ENCODE assay signal across 16 cellular contexts in the genomic region with DNA sequence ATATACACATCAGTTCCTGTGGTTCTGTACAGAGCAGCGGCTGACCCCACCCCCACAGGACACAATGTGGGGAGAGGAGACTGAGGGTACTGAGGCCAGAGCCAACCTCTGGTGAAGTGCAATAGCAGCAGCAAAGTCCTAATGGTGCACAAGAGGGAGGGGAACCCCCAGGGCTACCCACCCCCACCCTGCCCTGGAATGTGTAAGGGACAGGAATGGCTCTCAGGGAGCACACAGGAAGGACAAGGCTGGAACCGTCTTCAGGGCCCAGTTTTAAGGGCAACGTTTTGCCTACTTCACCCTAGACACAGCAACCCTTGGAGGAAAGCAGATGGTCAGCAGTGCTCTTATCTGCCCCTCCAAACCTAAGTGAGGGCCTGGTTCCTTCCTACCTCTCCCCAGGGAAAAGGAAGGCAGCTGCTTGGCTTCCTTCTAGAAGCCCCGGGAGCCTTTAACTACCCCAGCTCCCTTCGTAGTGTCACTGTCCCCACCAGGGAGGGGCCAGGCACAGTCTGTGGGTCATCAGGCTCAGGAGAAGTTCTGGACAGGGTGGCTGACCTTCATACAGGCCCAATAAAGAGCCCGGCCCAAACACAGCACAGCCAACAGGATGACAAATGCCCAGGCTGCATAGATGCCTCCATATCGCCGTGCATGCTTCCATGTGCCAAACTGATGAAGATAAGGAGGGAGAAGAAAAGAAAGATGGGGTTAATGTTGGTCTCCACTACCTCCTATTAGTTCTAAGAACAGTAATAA. TPM values are rescaled to one million over a fixed set of nuclear protein-coding genes. Genes with fewer than 3 reads are reported as not detected.
A peak's percentile ranks its signal among the peaks of the same experiment; 100 is the strongest.
DNase-seq lines count a peak whose midpoint lies in the region; ATAC-seq and TF ChIP-seq lines count a peak whose summit lies in the region.
"Had no signal": no experiment of that assay in that cellular context is flagged by ENCODE, and none has a peak within 500 bp of the region (broad histone marks: within the 10 kb centered on the region; RNA-seq: fewer than 3 reads in every experiment).

No MANE protein-coding gene starts in this region.

- no peaks in the 10 kb centered on the region for H3K9me3 ChIP-seq in HEK293 (ENCODE audit: control insufficient read depth, insufficient read depth, low read depth, low read length)
- H3K9me3 ChIP-seq: Peyer's patch, thyroid gland had no signal

- peak overlapping the region; percentile 7 for H3K27ac Mint-ChIP-seq in activated T-helper 17 cell treated with anti-CD3 and anti-CD28 coated beads, Interleukin-2, amount 50 U/mL, for 72 hours
- peak overlapping the region; percentile 15 for H3K27ac Mint-ChIP-seq in neural crest cell (ENCODE audit: unreplicated experiment)

- H3K36me3 ChIP-seq in HEK293 (ENCODE audit: control insufficient read depth in 2 of 2, insufficient read depth in 1 of 2, low read length in 2 of 2), result peaks cover 27 to 47% of the 10 kb centered on the region in 2 experiments

- H3K4me3 Mint-ChIP-seq in activated T-helper 17 cell treated with anti-CD3 and anti-CD28 coated beads, Interleukin-2, amount 50 U/mL, for 72 hours, result no peak overlapping the region
- no peak overlapping the region for H3K4me3 Mint-ChIP-seq in neural crest cell

- no peaks in the 10 kb centered on the region for H3K9me3 Mint-ChIP-seq in activated T-helper 17 cell treated with anti-CD3 and anti-CD28 coated beads, Interleukin-2, amount 50 U/mL, for 72 hours
- H3K9me3 Mint-ChIP-seq in neural crest cell, result peaks cover 3% of the 10 kb centered on the region

- DNase-seq in DMS 273 (lab: John Stamatoyannopoulos, UW; ENCODE audit: unreplicated experiment) (peak; percentile 58), DMS 273 treated with DMSO at 0.1 percent for 48 hours (lab: John Stamatoyannopoulos, UW) (no peak), neural crest cell (ENCODE audit: low read depth, low spot score) (no peak), NCI-H2227 treated with DMSO at 0.1 percent for 48 hours (lab: John Stamatoyannopoulos, UW) (no peak)
- no peak for DNase-seq in NK-92 treated with Interleukin-12 subunit alpha and Interleukin-12 subunit beta, amount 100 ng/mL, for 24 hours (lab: John Stamatoyannopoulos, UW)
- DNase-seq: 8988T; activated CD8-positive, alpha-beta memory T cell treated with anti-CD3 and anti-CD28 coated beads for 24 hours; GM23248; NCI-H226; Peyer's patch; small intestine; thyroid gland had no signal

- no peaks in the 10 kb centered on the region for H3K27me3 Mint-ChIP-seq in activated T-helper 17 cell treated with anti-CD3 and anti-CD28 coated beads, Interleukin-2, amount 50 U/mL, for 72 hours
- H3K27me3 Mint-ChIP-seq in neural crest cell (ENCODE audit: low read depth), result peaks cover 5% of the 10 kb centered on the region

- peaks cover 18% of the 10 kb centered on the region for H3K4me1 Mint-ChIP-seq in activated T-helper 17 cell treated with anti-CD3 and anti-CD28 coated beads, Interleukin-2, amount 50 U/mL, for 72 hours
- H3K4me1 Mint-ChIP-seq in neural crest cell, result peaks cover 22% of the 10 kb centered on the region

- H3K27ac ChIP-seq in HEK293 (ENCODE audit: extremely low read depth, low read depth, low read length), result no peak overlapping the region
- H3K27ac ChIP-seq: thyroid gland had no signal

- POLR2A ChIA-PET in HEK293 (lab: Yijun Ruan, JAX), result interaction anchor here (1.3 to 1.5 kb wide), 2 partner anchors 11 to 115 kb away, joined by 4 read pairs; a partner anchor contains a TSS

- CTCF ChIA-PET in HEK293 (lab: Yijun Ruan, JAX), result no interaction called here

- peaks cover 10% of the 10 kb centered on the region for H3K4me1 ChIP-seq in HEK293 (ENCODE audit: control insufficient read depth, insufficient read depth, low read length)

- H3K36me3 Mint-ChIP-seq in activated T-helper 17 cell treated with anti-CD3 and anti-CD28 coated beads, Interleukin-2, amount 50 U/mL, for 72 hours (ENCODE audit: low read depth), result peaks cover 7% of the 10 kb centered on the region
- peaks cover 8% of the 10 kb centered on the region for H3K36me3 Mint-ChIP-seq in neural crest cell (ENCODE audit: low read depth)

- no peak for TF ChIP-seq CTCF in HEK293 (tag by site-specific recombination; IDR thresholded peaks at IDR 0.05)
- TF ChIP-seq CTCF in neural crest cell (conservative IDR thresholded peaks at IDR 0.05), result no peak

- H3K4me3 ChIP-seq in HEK293 (ENCODE audit: low read depth, low read length), result no peak overlapping the region
- H3K4me3 ChIP-seq: GM23248, lung, Peyer's patch, thyroid gland had no signal

- no peak for ATAC-seq in activated T-helper 17 cell treated with anti-CD3 and anti-CD28 coated beads, Interleukin-2, amount 50 U/mL, for 72 hours (replicated peaks)
- ATAC-seq in HG02938 (IDR thresholded peaks at IDR 0.05; ENCODE audit: unreplicated experiment), result no peak

TF ChIP-seq in HEK293, 187 proteins besides CTCF, POLR2A, EP300 and RAD21:
- TF ChIP-seq ZNF623 (tag by site-specific recombination; IDR thresholded peaks at IDR 0.05) (no peak), KLF1 (tag by site-specific recombination; IDR thresholded peaks at IDR 0.05) (peak; percentile 19; the same call in 1 of the 2 replicates)

RNA-seq across cellular contexts. Expression of a gene that starts 3.0 kb away (rescaled TPM):
- total RNA-seq in activated T-helper 17 cell treated with anti-CD3 and anti-CD28 coated beads, Interleukin-2, amount 50 U/mL, for 72 hours, result 10 to 100 TPM; 23.1 to 27.4 TPM
- 36.0 and 40.8 TPM in 2 replicates for total RNA-seq in neural crest cell

RNA-seq across cellular contexts. Expression of a gene that starts 3.2 kb away (rescaled TPM):
- 100 to 1,000 TPM; 151 to 224 TPM for total RNA-seq in activated T-helper 17 cell treated with anti-CD3 and anti-CD28 coated beads, Interleukin-2, amount 50 U/mL, for 72 hours
- 433 and 437 TPM in 2 replicates for total RNA-seq in neural crest cell

RNA-seq across cellular contexts. Expression of a gene that starts 3.6 kb away (rescaled TPM):
- total RNA-seq in activated T-helper 17 cell treated with anti-CD3 and anti-CD28 coated beads, Interleukin-2, amount 50 U/mL, for 72 hours, result 10 to 100 TPM; 40.5 to 42.3 TPM
- 67.3 and 68.1 TPM in 2 replicates for total RNA-seq in neural crest cell

RNA-seq across cellular contexts. Expression of a gene that starts 11.0 kb away (rescaled TPM):
- 100 to 1,000 TPM; 135 to 231 TPM for total RNA-seq in activated T-helper 17 cell treated with anti-CD3 and anti-CD28 coated beads, Interleukin-2, amount 50 U/mL, for 72 hours
- total RNA-seq in neural crest cell, result 35.1 and 40.8 TPM in 2 replicates

RNA-seq across cellular contexts. Expression of a gene that starts 22.2 kb away (rescaled TPM):
- under 1 TPM; 0.04 to 0.11 TPM for total RNA-seq in activated T-helper 17 cell treated with anti-CD3 and anti-CD28 coated beads, Interleukin-2, amount 50 U/mL, for 72 hours
- total RNA-seq in neural crest cell, result 0.07 TPM in 1 of 2 replicates, not detected in the other
- total RNA-seq: GM23248 had no signal
